17 cellular contexts compared by ENCODE assay signal in the genomic region with DNA sequence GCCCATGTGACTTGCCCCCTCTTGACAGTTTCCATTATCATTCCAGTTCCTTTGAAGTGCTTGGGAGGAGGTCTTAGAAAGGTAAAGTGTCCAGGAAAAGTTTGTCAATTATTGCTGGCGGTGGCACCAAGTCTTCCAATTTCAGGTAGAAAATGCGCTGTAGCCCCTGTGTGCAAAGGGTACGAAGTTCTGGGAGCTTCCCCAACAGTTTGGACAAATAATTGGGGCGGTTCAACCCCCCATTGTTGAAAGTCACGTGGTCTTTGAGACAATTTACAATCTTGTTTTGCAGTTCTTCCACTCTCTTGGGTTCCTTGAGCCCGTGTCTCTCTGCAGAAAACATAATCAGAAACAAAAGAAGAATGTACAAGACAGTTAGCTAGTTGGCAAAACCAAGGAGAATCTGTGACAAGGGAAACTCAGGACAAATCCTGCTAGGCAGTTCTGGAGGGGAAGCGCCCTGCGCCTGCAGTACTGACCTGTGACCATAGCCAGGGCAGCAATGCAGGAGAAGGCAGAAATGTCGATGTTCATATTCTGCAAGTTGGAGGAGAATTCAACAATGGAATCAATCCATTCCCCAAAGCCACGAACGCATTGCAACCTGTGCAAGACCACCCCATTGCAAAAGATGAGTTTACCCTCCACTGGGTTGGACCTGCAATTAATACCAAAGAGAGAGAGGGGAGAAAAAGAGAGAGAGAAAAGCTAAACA.
"Had no signal": no experiment of that assay in that cellular context is flagged by ENCODE, and none has a peak within 500 bp of the region (broad histone marks: within the 10 kb centered on the region; RNA-seq: fewer than 3 reads in every experiment).

No MANE protein-coding gene starts in this region.

- H3K4me3 Mint-ChIP-seq: activated naive CD8-positive, alpha-beta T cell; dendritic cell treated with granulocyte-macrophage colony-stimulating factor and Interleukin-4, amounts not matched to agents 40 ng/mL and 50 ng/mL, for 4 days; nephron progenitor cell had no signal

- H3K27ac Mint-ChIP-seq: activated naive CD8-positive, alpha-beta T cell; dendritic cell treated with granulocyte-macrophage colony-stimulating factor and Interleukin-4, amounts not matched to agents 40 ng/mL and 50 ng/mL, for 4 days; nephron progenitor cell had no signal

- H3K9me3 ChIP-seq: gastroesophageal sphincter, left ventricle myocardium inferior, tibial nerve had no signal

- DNase-seq: activated gamma-delta T cell treated with Interleukin-2 at 50 U/mL for 16 hours; activated T-cell treated with anti-CD3 and anti-CD28 coated beads, Interleukin-2, amount 50 U/mL, for 48 hours; anterior cingulate cortex; effector memory CD4-positive, alpha-beta T cell; kidney; left ventricle myocardium inferior; nephron progenitor cell; occipital lobe; stimulated activated CD4-positive, alpha-beta T cell treated with anti-CD3 and anti-CD28 coated beads, Interleukin-15, amount 100 ng/mL, for 24 hours; stimulated activated CD4-positive, alpha-beta T cell treated with anti-CD3 and anti-CD28 coated beads, Interleukin-4, amount 100 ng/mL, for 1 hour; T-helper 9 cell had no signal

- ATAC-seq: activated CD4-positive, CD25-positive, alpha-beta regulatory T cell treated with anti-CD3 and anti-CD28 coated beads, Interleukin-2, amount 50 U/mL, for 24 hours; gastroesophageal sphincter had no signal

- H3K4me3 ChIP-seq: gastroesophageal sphincter, left ventricle myocardium inferior, skin epidermis, tibial nerve had no signal

- FAIRE-seq: kidney had no signal

- H3K9me3 Mint-ChIP-seq: dendritic cell treated with granulocyte-macrophage colony-stimulating factor and Interleukin-4, amounts not matched to agents 40 ng/mL and 50 ng/mL, for 4 days had no signal

- H3K27ac ChIP-seq: gastroesophageal sphincter, left ventricle myocardium inferior, skin epidermis had no signal
